1 cellular context compared by ENCODE assay signal in genomic region chr6:43495409-43495941, GRCh38.
TF ChIP-seq lines count a peak whose summit lies in the region.

No MANE protein-coding gene starts in this region.

TF ChIP-seq in SK-N-SH, 30 proteins besides CTCF, POLR2A, EP300 and RAD21 (continued from another document):
- TF ChIP-seq REST (IDR thresholded peaks at IDR 0.05; ENCODE audit: low read depth, low read length): no peak
